In genomic region chr10:22712959-22713852, GRCh38 we compare ENCODE assay signal across 8 cellular contexts. TPM values are rescaled to one million over a fixed set of nuclear protein-coding genes. Genes with fewer than 3 reads are reported as not detected.
A peak's percentile ranks its signal among the peaks of the same experiment; 100 is the strongest.
DNase-seq lines count a peak whose midpoint lies in the region; ATAC-seq, FAIRE-seq and TF ChIP-seq lines count a peak whose summit lies in the region.

No MANE protein-coding gene starts in this region.

- no peak for FAIRE-seq in D721Med (lab: Jason Lieb, UNC)

- H3K27ac ChIP-seq in HEK293 (ENCODE audit: extremely low read depth, low read depth, low read length): peak overlapping the region; percentile 86; the same call in 1 of the 2 replicates
- H3K27ac ChIP-seq in OCI-LY7 (ENCODE audit: low read depth, low read length, poor library complexity, severe bottlenecking): no peak overlapping the region

- H3K9ac ChIP-seq in ES-I3 (ENCODE audit: low read depth, low read length): peak overlapping the region; percentile 52

- CTCF ChIA-PET in HEK293 (lab: Yijun Ruan, JAX): interaction anchor here (0.6 to 1.3 kb wide), 8 partner anchors 12 to 461 kb away, joined by 3 to 5 read pairs (median 4); no protein-coding TSS in a partner anchor
- CTCF ChIA-PET in OCI-LY7 (lab: Charles Lee; ENCODE audit: unreplicated experiment): no interaction called here
- CTCF ChIA-PET in activated naive CD4-positive, alpha-beta T cell treated with anti-CD3 and anti-CD28 coated beads for 36 hours (lab: Charles Lee): interaction anchor here (0.6 to 1.6 kb wide), 11 partner anchors 9 to 271 kb away, joined by 3 to 5 read pairs (median 3); no protein-coding TSS in a partner anchor

- H3K27me3 Mint-ChIP-seq in activated naive CD4-positive, alpha-beta T cell treated with anti-CD3 and anti-CD28 coated beads for 36 hours (ENCODE audit: low read depth): no peaks in the 10 kb centered on the region

- peaks cover 53% of the 10 kb centered on the region for H3K79me2 ChIP-seq in OCI-LY7 (ENCODE audit: insufficient read depth, low read depth, low read length)

- intact Hi-C loops in OCI-LY7 (cut with micrococcal nuclease; ENCODE audit: unreplicated experiment): loop anchor here (5.0 kb wide), 3 partner anchors 96 to 396 kb away; partner anchors contain the start of gene COMMD3
- intact Hi-C loops in activated naive CD4-positive, alpha-beta T cell treated with anti-CD3 and anti-CD28 coated beads for 36 hours (cut with micrococcal nuclease): loop anchor here (1.0 to 10.0 kb wide), 12 partner anchors 20 to 1188 kb away; partner anchors contain the start of genes BMI1, DNAJC1 and SKIDA1
- intact Hi-C loops in Right ventricle myocardium superior (cut with DNase I): loop anchor here (10.0 kb wide), 1 partner anchor 142 kb away; no protein-coding TSS in a partner anchor
- intact Hi-C loops in posterior vena cava (cut with DNase I): loop anchor here in 1 of 2 donors (1.0 kb wide), 1 partner anchor 39 kb away; no protein-coding TSS in a partner anchor

- no peaks in the 10 kb centered on the region for H3K9me3 ChIP-seq in ES-I3 (ENCODE audit: control insufficient read depth, insufficient read depth, low read length)
- H3K9me3 ChIP-seq in HEK293 (ENCODE audit: control insufficient read depth, insufficient read depth, low read depth, low read length): no peaks in the 10 kb centered on the region
- no peaks in the 10 kb centered on the region for H3K9me3 ChIP-seq in OCI-LY7 (ENCODE audit: low read length)

- H3K36me3 ChIP-seq in ES-I3 (ENCODE audit: insufficient read depth, low read length): no peaks in the 10 kb centered on the region
- H3K36me3 ChIP-seq in HEK293 (ENCODE audit: control insufficient read depth in 2 of 2, insufficient read depth in 1 of 2, low read length in 2 of 2): no peaks in the 10 kb centered on the region
- H3K36me3 ChIP-seq in OCI-LY7 (ENCODE audit: insufficient read depth, low read length): no peaks in the 10 kb centered on the region

- peak overlapping the region; percentile 83 for H3K4me3 ChIP-seq in HEK293 (ENCODE audit: low read depth, low read length)
- peak overlapping the region; percentile 88 for H3K4me3 ChIP-seq in OCI-LY7 (ENCODE audit: low read depth, low read length, poor library complexity, severe bottlenecking)

- peak overlapping the region; percentile 62; the same call in 1 of the 2 replicates for H2AFZ ChIP-seq in OCI-LY7 (ENCODE audit: low read length)

- peak overlapping the region; percentile 85 for H3K4me2 ChIP-seq in OCI-LY7 (ENCODE audit: low read length)

- peaks cover 47% of the 10 kb centered on the region for H4K20me1 ChIP-seq in OCI-LY7 (ENCODE audit: insufficient read depth, low read length)

- no peaks in the 10 kb centered on the region for H3K4me1 ChIP-seq in ES-I3 (ENCODE audit: insufficient read depth, low read length)
- peaks cover 15% of the 10 kb centered on the region for H3K4me1 ChIP-seq in HEK293 (ENCODE audit: control insufficient read depth, insufficient read depth, low read length)
- peaks cover 28% of the 10 kb centered on the region for H3K4me1 ChIP-seq in OCI-LY7 (ENCODE audit: insufficient read depth, low read length, poor library complexity, severe bottlenecking)

- no TSS peak for BruUV-seq in OCI-LY7 (replicated peaks; lab: Mats Ljungman, UMichigan)

- H3K9me2 ChIP-seq in OCI-LY7 (ENCODE audit: insufficient read depth, low read length): no peaks in the 10 kb centered on the region

- peak; percentile 34 for ATAC-seq in Right ventricle myocardium superior (ENCODE audit: poor library complexity)

- H3K4me1 Mint-ChIP-seq in activated naive CD4-positive, alpha-beta T cell treated with anti-CD3 and anti-CD28 coated beads for 36 hours (ENCODE audit: low read depth): peaks cover 42% of the 10 kb centered on the region

- DNase-seq in OCI-LY7 (ENCODE audit: low spot score) (peak; percentile 42), Right ventricle myocardium superior (peak; percentile 58), posterior vena cava (ENCODE audit: low spot score) (peak; percentile 84), hippocampal formation (lab: John Stamatoyannopoulos, UW) (no peak), D721Med (ENCODE audit: insufficient read length, low spot score) (no peak)
- DNase-seq in activated naive CD4-positive, alpha-beta T cell treated with anti-CD3 and anti-CD28 coated beads for 36 hours: peak; percentile 46

- TF ChIP-seq CTCF in HEK293 (tag by site-specific recombination; IDR thresholded peaks at IDR 0.05) (no peak), OCI-LY7 (conservative IDR thresholded peaks at IDR 0.05; ENCODE audit: low read length) (no peak), D721Med (IDR thresholded peaks at IDR 0.05; ENCODE audit: insufficient read depth, missing control alignments) (no peak)

- peak overlapping the region; percentile 88 for H3K4me3 Mint-ChIP-seq in activated naive CD4-positive, alpha-beta T cell treated with anti-CD3 and anti-CD28 coated beads for 36 hours

- H3K27ac Mint-ChIP-seq in activated naive CD4-positive, alpha-beta T cell treated with anti-CD3 and anti-CD28 coated beads for 36 hours: peak overlapping the region; percentile 79

- POLR2A ChIA-PET in HEK293 (lab: Yijun Ruan, JAX) (interaction anchor here (0.7 to 1.0 kb wide), 3 partner anchors 25 to 484 kb away, joined by 3 to 5 read pairs (median 4); no protein-coding TSS in a partner anchor), OCI-LY7 (lab: Charles Lee) (interaction anchor here (0.7 to 1.5 kb wide), 7 partner anchors 9 to 108 kb away, joined by 3 to 6 read pairs (median 3); no protein-coding TSS in a partner anchor)

- no peaks in the 10 kb centered on the region for H3K9me3 Mint-ChIP-seq in activated naive CD4-positive, alpha-beta T cell treated with anti-CD3 and anti-CD28 coated beads for 36 hours

- peaks cover 1% of the 10 kb centered on the region for H3K36me3 Mint-ChIP-seq in activated naive CD4-positive, alpha-beta T cell treated with anti-CD3 and anti-CD28 coated beads for 36 hours (ENCODE audit: low read depth)

TF ChIP-seq in HEK293, 187 proteins besides CTCF, POLR2A, EP300 and RAD21 (continues in another document):
- TF ChIP-seq ZNF707 (tag by site-specific recombination; IDR thresholded peaks at IDR 0.05): no peak
- TF ChIP-seq SP2 (tag by site-specific recombination; IDR thresholded peaks at IDR 0.05): no peak
- TF ChIP-seq ZNF626 (tag by site-specific recombination; IDR thresholded peaks at IDR 0.05): no peak
- no peak for TF ChIP-seq ZNF350 (tag by site-specific recombination; IDR thresholded peaks at IDR 0.05)
- TF ChIP-seq ZNF768 (tag by site-specific recombination; IDR thresholded peaks at IDR 0.05): no peak
- no peak for TF ChIP-seq GFI1B (tag by site-specific recombination; IDR thresholded peaks at IDR 0.05)
- no peak for TF ChIP-seq PBX3 (CRISPR knock-in tag; IDR thresholded peaks at IDR 0.05)
- peak; percentile 66 for TF ChIP-seq ZEB2 (tag by site-specific recombination; IDR thresholded peaks at IDR 0.05)
- TF ChIP-seq ZNF776 (tag by site-specific recombination; IDR thresholded peaks at IDR 0.05; ENCODE audit: borderline replicate concordance): no peak
- no peak for TF ChIP-seq ZNF211 (tag by site-specific recombination; IDR thresholded peaks at IDR 0.05; ENCODE audit: low read depth)
- TF ChIP-seq ZNF155 (tag by site-specific recombination; IDR thresholded peaks at IDR 0.05): no peak
- TF ChIP-seq ZNF747 (tag by site-specific recombination; IDR thresholded peaks at IDR 0.05): no peak
- TF ChIP-seq SETDB1 (IDR thresholded peaks at IDR 0.05; ENCODE audit: insufficient read length, low read length): no peak
- no peak for TF ChIP-seq HOXC10 (CRISPR knock-in tag; IDR thresholded peaks at IDR 0.05)

RNA-seq across cellular contexts. Expression of gene PIP4K2A, which starts 1.2 kb away (rescaled TPM):
- total RNA-seq in OCI-LY7 (2014; rRNA removed; shearing (Covaris generic)): 32.5 and 37.9 TPM in 2 replicates
- 42.6 and 43.3 TPM in 2 replicates for total RNA-seq in OCI-LY7 (2022)
- total RNA-seq in activated naive CD4-positive, alpha-beta T cell treated with anti-CD3 and anti-CD28 coated beads for 36 hours: 10 to 100 TPM; 68.0 to 74.1 TPM
- total RNA-seq in Right ventricle myocardium superior: 13.9 TPM
- total RNA-seq in posterior vena cava: 10 to 100 TPM; 64.6 to 77.6 TPM

Comparison
In these comparisons a context has a peak if more than half of its experiments do, and no peak if none do; other contexts are left out.
1. DNase-seq: peak in OCI-LY7 (single experiment), activated naive CD4-positive, alpha-beta T cell treated with anti-CD3 and anti-CD28 coated beads for 36 hours (single experiment), Right ventricle myocardium superior (single experiment) and posterior vena cava (single experiment); none in hippocampal formation (0 of 2) and D721Med (single experiment).